ENCODE assay signal across 1 cellular context in the genomic region with DNA sequence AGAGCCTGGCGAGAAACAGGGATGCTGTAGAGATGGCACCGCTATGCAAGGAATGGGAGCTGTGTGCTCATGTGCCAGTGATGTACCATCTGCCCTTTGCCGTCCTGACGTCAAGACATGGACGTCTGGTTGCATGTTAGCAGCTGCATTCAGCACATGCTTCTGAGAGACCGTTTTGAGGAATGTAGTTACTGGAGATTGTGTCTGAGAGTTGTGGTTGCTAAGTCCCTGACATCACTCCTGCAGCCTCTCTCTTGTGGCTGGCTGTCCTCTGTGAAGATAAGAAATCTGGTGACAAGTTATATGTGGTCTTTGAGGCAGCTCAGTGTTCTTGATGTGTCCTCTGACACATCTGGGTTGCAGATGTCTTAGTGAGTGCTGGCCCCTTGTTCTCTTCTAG.
TF ChIP-seq lines count a peak whose summit lies in the region.

No MANE protein-coding gene starts in this region.

TF ChIP-seq in SK-N-SH, 30 proteins besides CTCF, POLR2A, EP300 and RAD21 (continued from another document):
- TF ChIP-seq RCOR1 (IDR thresholded peaks at IDR 0.05; ENCODE audit: low read length) (peak; percentile 42; the same call in 1 of the 2 replicates), TAF1 (IDR thresholded peaks at IDR 0.05; ENCODE audit: borderline replicate concordance, low read depth, low read length) (no peak), POLR2AphosphoS5 (IDR thresholded peaks at IDR 0.05; ENCODE audit: low read depth, low read length) (no peak), SIN3A (IDR thresholded peaks at IDR 0.05; ENCODE audit: borderline replicate concordance, low read depth, low read length) (no peak), ELF1 (IDR thresholded peaks at IDR 0.05) (no peak), RXRA (IDR thresholded peaks at IDR 0.05; ENCODE audit: borderline replicate concordance, low read depth) (no peak), CHD2 (IDR thresholded peaks at IDR 0.05; ENCODE audit: low read length, partially characterized antibody) (no peak), NRF1 (IDR thresholded peaks at IDR 0.05; ENCODE audit: low read depth, low read length) (no peak), GABPA (IDR thresholded peaks at IDR 0.05; ENCODE audit: low read depth) (no peak), FOXM1 (IDR thresholded peaks at IDR 0.05; ENCODE audit: low read depth) (no peak), SMC3 (IDR thresholded peaks at IDR 0.05; ENCODE audit: low read depth, low read length) (no peak), EZH2phosphoT487 (IDR thresholded peaks at IDR 0.05; ENCODE audit: borderline replicate concordance, low read depth) (no peak)
- TF ChIP-seq, protein P1, sequence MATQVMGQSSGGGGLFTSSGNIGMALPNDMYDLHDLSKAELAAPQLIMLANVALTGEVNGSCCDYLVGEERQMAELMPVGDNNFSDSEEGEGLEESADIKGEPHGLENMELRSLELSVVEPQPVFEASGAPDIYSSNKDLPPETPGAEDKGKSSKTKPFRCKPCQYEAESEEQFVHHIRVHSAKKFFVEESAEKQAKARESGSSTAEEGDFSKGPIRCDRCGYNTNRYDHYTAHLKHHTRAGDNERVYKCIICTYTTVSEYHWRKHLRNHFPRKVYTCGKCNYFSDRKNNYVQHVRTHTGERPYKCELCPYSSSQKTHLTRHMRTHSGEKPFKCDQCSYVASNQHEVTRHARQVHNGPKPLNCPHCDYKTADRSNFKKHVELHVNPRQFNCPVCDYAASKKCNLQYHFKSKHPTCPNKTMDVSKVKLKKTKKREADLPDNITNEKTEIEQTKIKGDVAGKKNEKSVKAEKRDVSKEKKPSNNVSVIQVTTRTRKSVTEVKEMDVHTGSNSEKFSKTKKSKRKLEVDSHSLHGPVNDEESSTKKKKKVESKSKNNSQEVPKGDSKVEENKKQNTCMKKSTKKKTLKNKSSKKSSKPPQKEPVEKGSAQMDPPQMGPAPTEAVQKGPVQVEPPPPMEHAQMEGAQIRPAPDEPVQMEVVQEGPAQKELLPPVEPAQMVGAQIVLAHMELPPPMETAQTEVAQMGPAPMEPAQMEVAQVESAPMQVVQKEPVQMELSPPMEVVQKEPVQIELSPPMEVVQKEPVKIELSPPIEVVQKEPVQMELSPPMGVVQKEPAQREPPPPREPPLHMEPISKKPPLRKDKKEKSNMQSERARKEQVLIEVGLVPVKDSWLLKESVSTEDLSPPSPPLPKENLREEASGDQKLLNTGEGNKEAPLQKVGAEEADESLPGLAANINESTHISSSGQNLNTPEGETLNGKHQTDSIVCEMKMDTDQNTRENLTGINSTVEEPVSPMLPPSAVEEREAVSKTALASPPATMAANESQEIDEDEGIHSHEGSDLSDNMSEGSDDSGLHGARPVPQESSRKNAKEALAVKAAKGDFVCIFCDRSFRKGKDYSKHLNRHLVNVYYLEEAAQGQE (IDR thresholded peaks at IDR 0.05; ENCODE audit: low read depth, low read length): no peak
- TF ChIP-seq, protein P2, sequence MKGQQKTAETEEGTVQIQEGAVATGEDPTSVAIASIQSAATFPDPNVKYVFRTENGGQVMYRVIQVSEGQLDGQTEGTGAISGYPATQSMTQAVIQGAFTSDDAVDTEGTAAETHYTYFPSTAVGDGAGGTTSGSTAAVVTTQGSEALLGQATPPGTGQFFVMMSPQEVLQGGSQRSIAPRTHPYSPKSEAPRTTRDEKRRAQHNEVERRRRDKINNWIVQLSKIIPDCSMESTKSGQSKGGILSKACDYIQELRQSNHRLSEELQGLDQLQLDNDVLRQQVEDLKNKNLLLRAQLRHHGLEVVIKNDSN (IDR thresholded peaks at IDR 0.05; ENCODE audit: borderline replicate concordance, low read depth): no peak
- TF ChIP-seq, protein P3, sequence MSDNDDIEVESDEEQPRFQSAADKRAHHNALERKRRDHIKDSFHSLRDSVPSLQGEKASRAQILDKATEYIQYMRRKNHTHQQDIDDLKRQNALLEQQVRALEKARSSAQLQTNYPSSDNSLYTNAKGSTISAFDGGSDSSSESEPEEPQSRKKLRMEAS (IDR thresholded peaks at IDR 0.05; ENCODE audit: low read depth): no peak
